Comparison of ENCODE assay signal across 8 cellular contexts in the genomic region with DNA sequence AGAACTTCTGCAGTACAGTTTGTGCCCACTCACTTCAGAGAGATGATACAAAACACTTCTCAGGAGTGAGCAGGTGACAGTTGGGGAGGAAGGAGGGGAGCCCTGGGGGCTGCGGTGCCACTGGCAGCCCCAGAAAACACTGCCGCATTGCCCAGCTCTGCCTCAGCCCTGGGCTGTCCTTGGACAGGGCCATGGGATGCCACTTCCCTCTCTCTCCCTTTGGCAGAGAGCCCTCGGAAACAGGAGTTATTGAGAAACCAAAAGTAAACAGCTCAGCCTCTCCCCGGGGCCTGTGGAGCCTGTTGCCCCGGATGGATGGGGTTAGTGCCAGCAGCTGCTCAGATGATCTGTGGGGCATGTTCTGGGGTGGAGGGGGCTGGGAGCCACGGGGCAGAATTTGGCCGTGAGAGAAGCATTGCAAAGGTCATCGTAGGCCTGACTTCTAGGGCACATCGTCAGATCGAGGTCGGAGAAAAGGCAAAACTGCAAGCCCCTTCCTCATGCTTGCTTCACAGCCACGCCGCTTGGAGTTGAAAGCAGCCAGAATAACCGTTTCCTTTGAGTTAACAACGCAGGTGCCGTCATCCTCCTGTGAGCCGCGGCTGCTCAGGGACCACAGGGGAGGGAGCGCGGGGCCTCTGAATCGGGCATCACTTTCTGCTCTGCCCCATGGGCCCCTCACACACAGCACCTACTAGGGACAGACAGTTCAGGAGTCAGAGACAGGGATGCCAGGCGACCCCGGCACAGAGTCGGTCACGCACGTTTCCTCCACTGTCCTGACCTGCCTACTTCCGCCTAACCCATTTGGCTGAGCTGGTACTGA.
DNase-seq lines count a peak whose midpoint lies in the region; ATAC-seq, FAIRE-seq and TF ChIP-seq lines count a peak whose summit lies in the region.

No MANE protein-coding gene starts in this region.

- peak overlapping the region; percentile 15 for H3K9ac ChIP-seq in endocrine pancreas (ENCODE audit: control insufficient read depth, insufficient read depth, low read length)
- no peak overlapping the region for H3K9ac ChIP-seq in neural progenitor cell

- H3K4me3 ChIP-seq in endocrine pancreas (ENCODE audit: control insufficient read depth, insufficient read depth, low read length) (peak overlapping the region; percentile 25), neural progenitor cell (no peak overlapping the region), tibial nerve (peak overlapping the region in 2 of 4 donors; percentile 22 to 35)

- no peaks in the 10 kb centered on the region for H3K79me2 ChIP-seq in neural progenitor cell (ENCODE audit: low read depth)

- peak; percentile 83 for FAIRE-seq in GM12892 (lab: Jason Lieb, UNC)

- 49 to 61% methylated on average over 25 to 27 of the region's 27 CpGs for WGBS in tibial nerve, 2 donors

- no peaks in the 10 kb centered on the region for H3K9me3 Mint-ChIP-seq in activated CD8-positive, alpha-beta T cell treated with anti-CD3 and anti-CD28 coated beads, Interleukin-2, amount 10 ng/mL, durations not matched to agents 7 days and 5 days (ENCODE audit: insufficient read depth)
- peaks cover 2% of the 10 kb centered on the region for H3K9me3 Mint-ChIP-seq in neural progenitor cell

- H3K4me1 Mint-ChIP-seq in activated CD8-positive, alpha-beta T cell treated with anti-CD3 and anti-CD28 coated beads, Interleukin-2, amount 10 ng/mL, durations not matched to agents 7 days and 5 days (ENCODE audit: low read depth): peaks cover 22% of the 10 kb centered on the region
- H3K4me1 Mint-ChIP-seq in neural progenitor cell: peaks cover 6% of the 10 kb centered on the region

- no peaks in the 10 kb centered on the region for H3F3A ChIP-seq in neural progenitor cell (ENCODE audit: low read depth)

- H3K27ac Mint-ChIP-seq in activated CD8-positive, alpha-beta T cell treated with anti-CD3 and anti-CD28 coated beads, Interleukin-2, amount 10 ng/mL, durations not matched to agents 7 days and 5 days: peak overlapping the region; percentile 96
- peak overlapping the region; percentile 78 for H3K27ac Mint-ChIP-seq in neural progenitor cell

- POLR2A ChIA-PET in activated CD8-positive, alpha-beta T cell treated with anti-CD3 and anti-CD28 coated beads, Interleukin-2, amount 10 ng/mL, durations not matched to agents 7 days and 5 days (lab: Charles Lee): interaction anchor here (0.6 to 1.7 kb wide), 5 partner anchors 10 to 517 kb away, joined by 3 to 8 read pairs (median 3); no protein-coding TSS in a partner anchor
- POLR2A ChIA-PET in HEK293T (lab: Yijun Ruan, JAX): no interaction called here

- H3K27me3 Mint-ChIP-seq in activated CD8-positive, alpha-beta T cell treated with anti-CD3 and anti-CD28 coated beads, Interleukin-2, amount 10 ng/mL, durations not matched to agents 7 days and 5 days (ENCODE audit: low read depth): no peaks in the 10 kb centered on the region
- H3K27me3 Mint-ChIP-seq in neural progenitor cell (ENCODE audit: insufficient read depth, low read depth): no peaks in the 10 kb centered on the region

- TF ChIP-seq CTCF in neural progenitor cell (IDR thresholded peaks at IDR 0.05) (no peak), tibial nerve (IDR thresholded peaks at IDR 0.05) (no peak)

- no peaks in the 10 kb centered on the region for H3K36me3 Mint-ChIP-seq in activated CD8-positive, alpha-beta T cell treated with anti-CD3 and anti-CD28 coated beads, Interleukin-2, amount 10 ng/mL, durations not matched to agents 7 days and 5 days (ENCODE audit: low read depth)
- H3K36me3 Mint-ChIP-seq in neural progenitor cell: no peaks in the 10 kb centered on the region

- H2AFZ ChIP-seq in neural progenitor cell (replicated peaks): no peak overlapping the region

- H3K4me1 ChIP-seq in endocrine pancreas (ENCODE audit: control insufficient read depth, insufficient read depth, low read length) (no peaks in the 10 kb centered on the region), neural progenitor cell (no peaks in the 10 kb centered on the region), tibial nerve (peaks cover 0 to 13% (median 2%) of the 10 kb centered on the region in 4 donors)

- no peaks in the 10 kb centered on the region for H4K20me1 ChIP-seq in neural progenitor cell (ENCODE audit: low read depth)

- H3K27ac ChIP-seq in neural progenitor cell (no peak overlapping the region), tibial nerve (peak overlapping the region in 3 of 4 donors; percentile 13 to 65 (median 57))

- H3K9me3 ChIP-seq in endocrine pancreas (ENCODE audit: control insufficient read depth, low read length) (no peaks in the 10 kb centered on the region), neural progenitor cell (ENCODE audit: low read depth) (no peaks in the 10 kb centered on the region), tibial nerve (no peaks in the 10 kb centered on the region)

- peak; percentile 51 for DNase-seq in GM12892 (ENCODE audit: insufficient read length)
- peak; percentile 82 for DNase-seq in NCI-H2107 (lab: John Stamatoyannopoulos, UW)
- peak; percentile 74 for DNase-seq in activated CD8-positive, alpha-beta T cell treated with anti-CD3 and anti-CD28 coated beads, Interleukin-2, amount 10 ng/mL, durations not matched to agents 7 days and 5 days
- peak; percentile 8 for DNase-seq in neural progenitor cell (ENCODE audit: low spot score)
- peak; percentile 24 to 76 for DNase-seq in tibial nerve (ENCODE audit: low spot score in 2 of 2)
- no peak for DNase-seq in HEK293T (ENCODE audit: extremely low spot score)

- no peaks in the 10 kb centered on the region for H3K36me3 ChIP-seq in endocrine pancreas (ENCODE audit: control insufficient read depth, insufficient read depth, low read length)
- H3K36me3 ChIP-seq in neural progenitor cell: no peaks in the 10 kb centered on the region
- H3K36me3 ChIP-seq in tibial nerve: no peaks in the 10 kb centered on the region

- CTCF ChIA-PET in activated CD8-positive, alpha-beta T cell treated with anti-CD3 and anti-CD28 coated beads, Interleukin-2, amount 10 ng/mL, durations not matched to agents 7 days and 5 days (lab: Charles Lee): interaction anchor here (0.7 to 1.3 kb wide), 3 partner anchors 9 to 50 kb away, joined by 3 to 6 read pairs (median 5); no protein-coding TSS in a partner anchor
- CTCF ChIA-PET in HEK293T (lab: Yijun Ruan, JAX): no interaction called here

- peak overlapping the region; percentile 76 for H3K4me3 Mint-ChIP-seq in activated CD8-positive, alpha-beta T cell treated with anti-CD3 and anti-CD28 coated beads, Interleukin-2, amount 10 ng/mL, durations not matched to agents 7 days and 5 days
- H3K4me3 Mint-ChIP-seq in neural progenitor cell: no peak overlapping the region

- H3K4me2 ChIP-seq in neural progenitor cell: no peak overlapping the region

- H3K27me3 ChIP-seq in endocrine pancreas (ENCODE audit: control insufficient read depth, insufficient read depth, low read length) (no peaks in the 10 kb centered on the region), neural progenitor cell (no peaks in the 10 kb centered on the region), tibial nerve (no peaks in the 10 kb centered on the region)

- peak; percentile 77 for ATAC-seq in HG02588 (IDR thresholded peaks at IDR 0.05; ENCODE audit: unreplicated experiment)
- peak; percentile 94 for ATAC-seq in activated CD8-positive, alpha-beta T cell treated with anti-CD3 and anti-CD28 coated beads, Interleukin-2, amount 10 ng/mL, durations not matched to agents 7 days and 5 days

- peak in 1 of 2 donors; percentile 63 for TF ChIP-seq EP300 in tibial nerve (IDR thresholded peaks at IDR 0.05)

- 0 out of 2 replicates have a peak, but pooled peaks have one; percentile 11 for TF ChIP-seq POLR2A in GM12892 (IDR thresholded peaks at IDR 0.05; ENCODE audit: low read depth, low read length)
- no peak for TF ChIP-seq POLR2A in tibial nerve (IDR thresholded peaks at IDR 0.05)

TF ChIP-seq in HEK293T, 16 proteins besides CTCF, POLR2A, EP300 and RAD21:
- TF ChIP-seq ARNT (IDR thresholded peaks at IDR 0.05) (no peak), NFRKB (IDR thresholded peaks at IDR 0.05) (no peak), PKNOX1 (IDR thresholded peaks at IDR 0.05) (no peak), TARDBP (IDR thresholded peaks at IDR 0.05) (no peak), ZNF384 (IDR thresholded peaks at IDR 0.05) (no peak), FOXA1 (IDR thresholded peaks at IDR 0.05) (no peak), FOXK2 (IDR thresholded peaks at IDR 0.05) (no peak), CTBP1 (IDR thresholded peaks at IDR 0.05; ENCODE audit: borderline replicate concordance) (no peak), FOXM1 (IDR thresholded peaks at IDR 0.05; ENCODE audit: borderline replicate concordance) (no peak), SP1 (IDR thresholded peaks at IDR 0.05) (no peak), HDGF (IDR thresholded peaks at IDR 0.05; ENCODE audit: borderline replicate concordance) (no peak), L3MBTL2 (conservative IDR thresholded peaks at IDR 0.05) (no peak), LEF1 (IDR thresholded peaks at IDR 0.05; ENCODE audit: borderline replicate concordance) (no peak), SUZ12 (IDR thresholded peaks at IDR 0.05) (no peak), BHLHE40 (IDR thresholded peaks at IDR 0.05; ENCODE audit: borderline replicate concordance) (no peak), ELF4 (IDR thresholded peaks at IDR 0.05) (no peak)
